Comparison of ENCODE assay signal across 20 cellular contexts in genomic region chr19:19504754-19505668, GRCh38. TPM values are rescaled to one million over a fixed set of nuclear protein-coding genes. Genes with fewer than 3 reads are reported as not detected.
"Had no signal": no experiment of that assay in that cellular context is flagged by ENCODE, and none has a peak within 500 bp of the region (broad histone marks: within the 10 kb centered on the region; RNA-seq: fewer than 3 reads in every experiment).

No MANE protein-coding gene starts in this region.

- H3K4me1 Mint-ChIP-seq: memory B cell, mesothelial cell of epicardium, neural crest cell had no signal

- H3K27ac ChIP-seq: esophagus squamous epithelium, left ventricle myocardium inferior, lower lobe of right lung, pancreas had no signal

- DNase-seq: effector memory CD8-positive, alpha-beta T cell; esophagus squamous epithelium; foreskin fibroblast; immature natural killer cell; left cardiac atrium; left ventricle myocardium inferior; lower lobe of right lung; natural killer cell; nucleus accumbens; pancreas; small intestine; stimulated activated CD4-positive, alpha-beta T cell treated with anti-CD3 and anti-CD28 coated beads, Interleukin-2, amount 100 ng/mL, for 48 hours; stimulated activated naive CD4-positive, alpha-beta T cell treated with Interleukin-2 at 50 U/mL for 16 hours; trophoblast cell had no signal

- H3K4me1 ChIP-seq: left ventricle myocardium inferior, lower lobe of right lung, pancreas had no signal

- H3K9me3 Mint-ChIP-seq: effector memory CD8-positive, alpha-beta T cell; memory B cell; mesothelial cell of epicardium; natural killer cell; neural crest cell had no signal

- FAIRE-seq: keratinocyte, pancreas, small intestine had no signal

- H3K27me3 ChIP-seq: esophagus squamous epithelium, pancreas had no signal

- H3K36me3 Mint-ChIP-seq: natural killer cell had no signal

- H3K4me3 ChIP-seq: esophagus squamous epithelium, left ventricle myocardium inferior, lower lobe of right lung, pancreas had no signal

- H3K9me3 ChIP-seq: esophagus squamous epithelium, left ventricle myocardium inferior, lower lobe of right lung, pancreas had no signal

- ATAC-seq: effector memory CD8-positive, alpha-beta T cell; left cardiac atrium; lower lobe of right lung; natural killer cell; pancreas; right cardiac atrium had no signal

- H3K27me3 Mint-ChIP-seq: effector memory CD8-positive, alpha-beta T cell; memory B cell; progenitor cell of endocrine pancreas had no signal

- H3K27ac Mint-ChIP-seq: effector memory CD8-positive, alpha-beta T cell; immature natural killer cell; memory B cell; mesothelial cell of epicardium; progenitor cell of endocrine pancreas had no signal

- H3K4me3 Mint-ChIP-seq: effector memory CD8-positive, alpha-beta T cell; immature natural killer cell; memory B cell; mesothelial cell of epicardium; natural killer cell; neural crest cell had no signal

RNA-seq across cellular contexts. Expression of gene CILP2, which starts 33.1 kb away (rescaled TPM):
- polyA plus RNA-seq: immature natural killer cell, pancreas had no signal
